ENCODE assay signal across 11 cellular contexts in the genomic region with DNA sequence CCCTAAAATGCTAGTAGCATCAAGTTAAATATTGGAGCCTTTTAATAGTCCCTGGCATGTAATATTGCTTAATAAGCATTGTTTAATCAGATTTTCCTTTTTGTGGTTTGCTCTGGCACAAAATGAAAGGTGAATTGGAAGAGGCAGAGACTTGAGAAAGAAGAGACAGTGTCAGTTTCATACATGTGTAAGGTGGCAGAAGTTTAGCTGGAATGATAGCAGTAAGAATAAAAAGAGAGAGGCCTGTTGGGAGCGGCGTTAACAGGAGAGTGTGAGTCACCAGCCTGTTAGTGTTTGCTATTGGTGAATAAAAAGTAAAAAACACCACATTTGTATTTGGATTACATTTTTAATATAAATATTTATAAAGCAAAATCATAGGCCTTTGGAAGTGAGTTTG.
DNase-seq lines count a peak whose midpoint lies in the region; ATAC-seq and TF ChIP-seq lines count a peak whose summit lies in the region.
"Had no signal": no experiment of that assay in that cellular context is flagged by ENCODE, and none has a peak within 500 bp of the region (broad histone marks: within the 10 kb centered on the region; RNA-seq: fewer than 3 reads in every experiment).

No MANE protein-coding gene starts in this region.

- H3K27ac Mint-ChIP-seq in progenitor cell of endocrine pancreas: peak overlapping the region; percentile 12
- H3K27ac Mint-ChIP-seq: type B pancreatic cell had no signal

- in situ Hi-C loops in GM23248 (cut with MboI): no loop called here

- H3K4me3 ChIP-seq in GM23248 (no peak overlapping the region), endocrine pancreas (ENCODE audit: control insufficient read depth, insufficient read depth, low read length) (peak overlapping the region; percentile 52)
- H3K4me3 ChIP-seq: SJSA1 had no signal

- H3K9ac ChIP-seq in GM23248: peak overlapping the region; percentile 42
- H3K9ac ChIP-seq in endocrine pancreas (ENCODE audit: control insufficient read depth, insufficient read depth, low read length): no peak overlapping the region

- POLR2A ChIA-PET in RWPE1 (lab: Yijun Ruan, JAX; ENCODE audit: low non-redundant PET): no interaction called here

- peak overlapping the region; percentile 58 for H2AFZ ChIP-seq in GM23248

- CTCF ChIA-PET in RWPE1 (lab: Yijun Ruan, JAX): no interaction called here

- 13 to 15% methylated on average over 2 of the region's 2 CpGs for whole genome bisulfite sequencing in GM23248 (ENCODE audit: low coverage in 1 of 2, low lambda C conversion rate in 2 of 2, missing lambda C conversion rate in 2 of 2), 2 experiments

- peaks cover 16% of the 10 kb centered on the region for H3K36me3 Mint-ChIP-seq in progenitor cell of endocrine pancreas (ENCODE audit: insufficient read depth)

- H3K4me2 ChIP-seq in GM23248 (ENCODE audit: unreplicated experiment): peak overlapping the region; percentile 62

- DNase-seq in GM23248: peak; percentile 77
- peak; percentile 19 for DNase-seq in RWPE1 (ENCODE audit: low spot score)
- no peak for DNase-seq in progenitor cell of endocrine pancreas (ENCODE audit: low spot score, unreplicated experiment)
- DNase-seq in DMS153 treated with DMSO at 0.1 percent for 48 hours (lab: John Stamatoyannopoulos, UW; ENCODE audit: unreplicated experiment): no peak
- no peak for DNase-seq in OCI-M1 (lab: John Stamatoyannopoulos, UW)
- DNase-seq in D341Med (ENCODE audit: low spot score): no peak
- DNase-seq: NCI-H1436 had no signal

- peaks cover 21% of the 10 kb centered on the region for H3K4me1 Mint-ChIP-seq in progenitor cell of endocrine pancreas (ENCODE audit: low read depth)

- no peak for ATAC-seq in HG02970 (IDR thresholded peaks at IDR 0.05; ENCODE audit: low FRiP score, unreplicated experiment)

- H3K4me1 ChIP-seq in GM23248 (ENCODE audit: insufficient read depth) (peaks cover 39% of the 10 kb centered on the region), endocrine pancreas (ENCODE audit: control insufficient read depth, insufficient read depth, low read length) (peaks cover 33% of the 10 kb centered on the region)

- no peaks in the 10 kb centered on the region for H3K27me3 Mint-ChIP-seq in progenitor cell of endocrine pancreas
- H3K27me3 Mint-ChIP-seq: type B pancreatic cell had no signal

- H3K27me3 ChIP-seq in GM23248 (replicated peaks; ENCODE audit: insufficient read depth): no peaks in the 10 kb centered on the region
- no peaks in the 10 kb centered on the region for H3K27me3 ChIP-seq in endocrine pancreas (ENCODE audit: control insufficient read depth, insufficient read depth, low read length)
- H3K27me3 ChIP-seq: SJSA1 had no signal

- H3F3A ChIP-seq in GM23248 (ENCODE audit: insufficient read depth): peaks cover 15% of the 10 kb centered on the region; the same call in 1 of the 2 replicates

- H3K36me3 ChIP-seq in GM23248 (ENCODE audit: low read depth) (no peaks in the 10 kb centered on the region), endocrine pancreas (ENCODE audit: control insufficient read depth, insufficient read depth, low read length) (no peaks in the 10 kb centered on the region)
- H3K36me3 ChIP-seq: SJSA1 had no signal

- H3K9me2 ChIP-seq in GM23248 (ENCODE audit: insufficient read depth): no peaks in the 10 kb centered on the region

- peaks cover 39% of the 10 kb centered on the region for H3K79me2 ChIP-seq in GM23248 (ENCODE audit: insufficient read depth)

- H3K27ac ChIP-seq in GM23248 (peak overlapping the region; percentile 60), RWPE1 (no peak overlapping the region)
- H3K27ac ChIP-seq: SJSA1 had no signal

- TF ChIP-seq CTCF in RWPE1 (conservative IDR thresholded peaks at IDR 0.05; ENCODE audit: low read depth) (no peak), progenitor cell of endocrine pancreas (IDR thresholded peaks at IDR 0.05; ENCODE audit: unreplicated experiment) (no peak)

- no peaks in the 10 kb centered on the region for H3K9me3 ChIP-seq in GM23248 (ENCODE audit: low read depth)
- no peaks in the 10 kb centered on the region for H3K9me3 ChIP-seq in endocrine pancreas (ENCODE audit: control insufficient read depth, low read length)
- H3K9me3 ChIP-seq: SJSA1 had no signal

- H4K20me1 ChIP-seq in GM23248 (ENCODE audit: insufficient read depth): no peaks in the 10 kb centered on the region

- H3K9me3 Mint-ChIP-seq in progenitor cell of endocrine pancreas (ENCODE audit: low read depth): peaks cover 7% of the 10 kb centered on the region
- H3K9me3 Mint-ChIP-seq: type B pancreatic cell had no signal

- no peak overlapping the region for H3K4me3 Mint-ChIP-seq in progenitor cell of endocrine pancreas (ENCODE audit: low read depth)
- H3K4me3 Mint-ChIP-seq: type B pancreatic cell had no signal

Comparison
In these comparisons a context has a peak if more than half of its experiments do, and no peak if none do; other contexts are left out.
1. DNase-seq: peak in GM23248 (single experiment) and RWPE1 (single experiment); none in progenitor cell of endocrine pancreas (single experiment), DMS153 treated with DMSO at 0.1 percent for 48 hours (single experiment), OCI-M1 (single experiment) and D341Med (single experiment).